ENCODE assay signal across 14 cellular contexts in genomic region chr2:197088694-197089093, GRCh38.
A peak's percentile ranks its signal among the peaks of the same experiment; 100 is the strongest.
DNase-seq lines count a peak whose midpoint lies in the region; ATAC-seq, FAIRE-seq and TF ChIP-seq lines count a peak whose summit lies in the region.
"Had no signal": no experiment of that assay in that cellular context is flagged by ENCODE, and none has a peak within 500 bp of the region (broad histone marks: within the 10 kb centered on the region; RNA-seq: fewer than 3 reads in every experiment).

No MANE protein-coding gene starts in this region.

- DNase-seq in NCI-H2171 treated with DMSO at 0.1 percent for 48 hours (lab: John Stamatoyannopoulos, UW) (peak; percentile 7), NCI-H2171 (lab: John Stamatoyannopoulos, UW) (no peak), SK-MEL-5 (ENCODE audit: low read depth, low spot score) (peak; percentile 19), fibroblast of villous mesenchyme (ENCODE audit: low read depth) (peak; percentile 51), smooth muscle cell (lab: John Stamatoyannopoulos, UW; ENCODE audit: unreplicated experiment) (no peak), pancreas (no peak)
- no peak for DNase-seq in activated CD4-positive, CD25-positive, alpha-beta regulatory T cell treated with anti-CD3 and anti-CD28 coated beads, Interleukin-2, amount 50 U/mL, for 72 hours
- DNase-seq: activated T-cell treated with anti-CD3 and anti-CD28 coated beads, Interleukin-2, amount 50 U/mL, for 1 hour; NCI-H526 had no signal

- ATAC-seq in pancreas: no peak
- no peak for ATAC-seq in GM21723 (IDR thresholded peaks at IDR 0.05; ENCODE audit: unreplicated experiment)
- ATAC-seq: A549 had no signal

- H3K4me1 ChIP-seq in smooth muscle cell (ENCODE audit: low read depth) (peaks cover 12% of the 10 kb centered on the region), pancreas (no peaks in the 10 kb centered on the region)
- H3K4me1 ChIP-seq: A549 had no signal

- H3K9me3 ChIP-seq in smooth muscle cell (replicated peaks; ENCODE audit: low read depth) (no peaks in the 10 kb centered on the region), pancreas (no peaks in the 10 kb centered on the region)
- H3K9me3 ChIP-seq: A549, neutrophil, thoracic aorta had no signal

- H3K9ac ChIP-seq in smooth muscle cell (ENCODE audit: low read depth): peak overlapping the region; percentile 72

- no peak overlapping the region for H2AFZ ChIP-seq in smooth muscle cell (ENCODE audit: low read depth)

- no peak for FAIRE-seq in pancreas (lab: Jason Lieb, UNC)
- FAIRE-seq: A549, HTR-8/SVneo had no signal

- no peak for TF ChIP-seq CTCF in fibroblast of villous mesenchyme (IDR thresholded peaks at IDR 0.05; ENCODE audit: insufficient read depth, low read depth, low read length)
- no peak for TF ChIP-seq CTCF in smooth muscle cell (IDR thresholded peaks at IDR 0.05; ENCODE audit: borderline replicate concordance, insufficient read depth, poor library complexity, severe bottlenecking)
- TF ChIP-seq CTCF in pancreas (IDR thresholded peaks at IDR 0.05): no peak

- H3K79me2 ChIP-seq in smooth muscle cell (ENCODE audit: low read depth): no peaks in the 10 kb centered on the region

- intact Hi-C loops in pancreas (cut with DNase I): no loop called here

- 15% methylated on average over 5 of the region's 5 CpGs for WGBS in smooth muscle cell (ENCODE audit: low lambda C conversion rate)
- 56 to 65% methylated on average over 5 of the region's 5 CpGs for WGBS in pancreas, 2 donors

- H4K20me1 ChIP-seq in smooth muscle cell (ENCODE audit: low read depth): no peaks in the 10 kb centered on the region

- in situ Hi-C loops in SK-MEL-5 (cut with HindIII; ENCODE audit: low pct_unique_long_range_greater_than_20kb, low sequenced_read_pairs): no loop called here

- no peaks in the 10 kb centered on the region for H3K36me3 ChIP-seq in smooth muscle cell (ENCODE audit: low read depth)
- H3K36me3 ChIP-seq in pancreas: no peaks in the 10 kb centered on the region
- H3K36me3 ChIP-seq: thoracic aorta had no signal

- H3K27me3 ChIP-seq in smooth muscle cell (ENCODE audit: low read depth): no peaks in the 10 kb centered on the region
- no peaks in the 10 kb centered on the region for H3K27me3 ChIP-seq in pancreas
- H3K27me3 ChIP-seq: neutrophil had no signal

- H3K4me2 ChIP-seq in smooth muscle cell: peak overlapping the region; percentile 56
- H3K4me2 ChIP-seq: A549 had no signal

- H3K4me3 ChIP-seq in fibroblast of villous mesenchyme (ENCODE audit: low read depth, low read length) (no peak overlapping the region), smooth muscle cell (no peak overlapping the region), pancreas (no peak overlapping the region)
- H3K4me3 ChIP-seq: A549, thoracic aorta had no signal

- peaks cover 12% of the 10 kb centered on the region for H3F3A ChIP-seq in smooth muscle cell (ENCODE audit: low read depth)

- H3K27ac ChIP-seq in smooth muscle cell (ENCODE audit: low read depth) (peak overlapping the region; percentile 82), pancreas (no peak overlapping the region)
- H3K27ac ChIP-seq: A549, thoracic aorta had no signal

Comparison
In these comparisons a context has a peak if more than half of its experiments do, and no peak if none do; other contexts are left out.
1. DNase-seq: peak in NCI-H2171 treated with DMSO at 0.1 percent for 48 hours (single experiment), SK-MEL-5 (single experiment) and fibroblast of villous mesenchyme (single experiment); none in NCI-H2171 (single experiment), smooth muscle cell (single experiment), pancreas (0 of 6) and activated CD4-positive, CD25-positive, alpha-beta regulatory T cell treated with anti-CD3 and anti-CD28 coated beads, Interleukin-2, amount 50 U/mL, for 72 hours (single experiment).